Comparison of ENCODE assay signal across 1 cellular context in the genomic region with DNA sequence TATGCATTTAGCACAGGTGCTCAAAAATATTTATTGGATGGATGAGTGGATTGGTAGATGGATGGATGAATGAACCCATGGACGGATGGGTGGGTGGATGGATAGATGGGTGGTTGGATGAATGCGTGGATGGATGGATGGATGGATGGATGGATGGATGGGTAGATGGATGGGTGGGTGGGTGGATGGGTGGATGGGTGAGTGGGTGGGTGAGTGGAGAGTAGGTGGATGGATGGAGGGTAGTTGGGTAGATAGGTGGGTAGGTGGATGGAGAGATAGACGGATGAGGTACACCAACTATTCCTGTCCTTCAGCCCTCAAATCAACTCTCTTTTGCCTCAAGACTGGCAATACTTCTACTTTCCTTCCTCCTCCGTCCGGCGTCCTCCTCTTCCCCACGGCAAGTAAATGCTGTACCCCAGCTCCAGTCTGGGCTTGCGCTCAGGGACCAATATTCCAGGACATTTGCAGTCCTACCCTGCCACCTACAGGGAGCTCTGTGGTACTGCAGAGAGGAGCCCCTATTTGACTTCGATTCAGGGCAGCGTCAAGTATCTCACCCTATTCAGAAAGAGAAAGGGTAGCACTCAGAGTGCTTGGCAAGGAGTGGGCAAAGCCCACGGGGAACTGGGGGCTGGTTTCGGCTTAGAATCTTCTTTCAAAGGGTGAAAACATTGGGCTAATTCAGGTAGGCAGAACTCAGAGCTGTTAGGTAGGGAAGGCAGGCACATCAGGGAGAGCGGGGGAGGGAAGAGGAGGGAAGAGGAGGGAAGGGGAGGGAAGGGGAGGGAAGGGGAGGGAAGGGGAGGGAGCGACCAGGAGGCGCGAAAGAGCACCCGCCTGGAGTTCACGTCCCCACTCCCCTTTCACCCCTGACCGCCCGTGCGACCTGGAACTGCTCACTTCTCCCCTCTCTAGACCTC.
TF ChIP-seq lines count a peak whose summit lies in the region.

No MANE protein-coding gene starts in this region.

TF ChIP-seq in K562, 482 proteins besides CTCF, POLR2A, EP300 and RAD21:
- peak; percentile 15; the same call in 1 of the 2 replicates for TF ChIP-seq ARID2 (IDR thresholded peaks at IDR 0.05)
- 0 out of 2 replicates have a peak, but pooled peaks have one; percentile 41 for TF ChIP-seq SMC3 (conservative IDR thresholded peaks at IDR 0.05; ENCODE audit: insufficient read depth, low read depth, low read length)
